ENCODE assay signal across 8 cellular contexts in genomic region chr5:79774171-79774854, GRCh38.
A peak's percentile ranks its signal among the peaks of the same experiment; 100 is the strongest.
DNase-seq lines count a peak whose midpoint lies in the region; ATAC-seq and TF ChIP-seq lines count a peak whose summit lies in the region.

No MANE protein-coding gene starts in this region.

- H3K4me3 ChIP-seq in AG04450 (ENCODE audit: low read depth, low read length) (no peak overlapping the region), GM12875 (ENCODE audit: low read depth, low read length) (no peak overlapping the region), SJCRH30 (peak overlapping the region; percentile 45), left ventricle myocardium inferior (no peak overlapping the region), colonic mucosa (no peak overlapping the region)

- no peaks in the 10 kb centered on the region for H3K9me3 ChIP-seq in AG04450 (ENCODE audit: control insufficient read depth, insufficient read depth, low read length)
- peaks cover 9% of the 10 kb centered on the region; the same call in 1 of the 2 replicates for H3K9me3 ChIP-seq in SJCRH30 (replicated peaks)
- peaks cover 6% of the 10 kb centered on the region for H3K9me3 ChIP-seq in left ventricle myocardium inferior (replicated peaks)
- no peaks in the 10 kb centered on the region for H3K9me3 ChIP-seq in colonic mucosa

- no peak for ATAC-seq in GM19467 (IDR thresholded peaks at IDR 0.05; ENCODE audit: unreplicated experiment)
- no peak for ATAC-seq in GM21619 (IDR thresholded peaks at IDR 0.05; ENCODE audit: unreplicated experiment)

- CTCF ChIA-PET in AG04450 (lab: Charles Lee): interaction anchor here (0.6 to 0.9 kb wide), 3 partner anchors 12 to 749 kb away, joined by 3 to 4 read pairs (median 3); no protein-coding TSS in a partner anchor

- H3K27ac ChIP-seq in AG04450 (ENCODE audit: low read depth, low read length) (no peak overlapping the region), SJCRH30 (peak overlapping the region; percentile 1; the same call in 1 of the 2 replicates), left ventricle myocardium inferior (replicated peaks) (peak overlapping the region; percentile 40), colonic mucosa (no peak overlapping the region)

- H3K4me1 ChIP-seq in SJCRH30 (no peaks in the 10 kb centered on the region; the same call in 1 of the 2 replicates), left ventricle myocardium inferior (peaks cover 7% of the 10 kb centered on the region), colonic mucosa (no peaks in the 10 kb centered on the region)

- H3K9ac ChIP-seq in colonic mucosa (ENCODE audit: low read depth in 2 of 2, low read length in 2 of 2): no peak overlapping the region

- POLR2A ChIA-PET in AG04450 (lab: Yijun Ruan, JAX): no interaction called here

- H3K27me3 ChIP-seq in AG04450 (ENCODE audit: control insufficient read depth, insufficient read depth, low read length) (no peaks in the 10 kb centered on the region), SJCRH30 (no peaks in the 10 kb centered on the region), left ventricle myocardium inferior (ENCODE audit: low read depth) (no peaks in the 10 kb centered on the region), colonic mucosa (no peaks in the 10 kb centered on the region)

- intact Hi-C loops in left ventricle myocardium inferior (cut with micrococcal nuclease): no loop called here
- intact Hi-C loops in colonic mucosa (cut with DNase I): no loop called here

- TF ChIP-seq CTCF in AG04450 (IDR thresholded peaks at IDR 0.05; ENCODE audit: low read depth, low read length) (peak; percentile 34), GM12875 (IDR thresholded peaks at IDR 0.05; ENCODE audit: borderline replicate concordance, insufficient read depth, low read depth, low read length) (peak; percentile 35; the same call in 1 of the 2 replicates), left ventricle myocardium inferior (IDR thresholded peaks at IDR 0.05; ENCODE audit: borderline replicate concordance) (peak; percentile 41), colonic mucosa (IDR thresholded peaks at IDR 0.05) (no peak)

- H3K36me3 ChIP-seq in SJCRH30 (no peaks in the 10 kb centered on the region), left ventricle myocardium inferior (peaks cover 19% of the 10 kb centered on the region), colonic mucosa (no peaks in the 10 kb centered on the region)

- DNase-seq in AG04450 (ENCODE audit: low read depth, low spot score): no peak
- peak; percentile 71 to 80 for DNase-seq in SJCRH30
- no peak for DNase-seq in left ventricle myocardium inferior
- DNase-seq in colonic mucosa: no peak
- DNase-seq in NCI-H446 (lab: John Stamatoyannopoulos, UW): no peak

Comparison
In these comparisons a context has a peak if more than half of its experiments do, and no peak if none do; other contexts are left out.
1. DNase-seq: peak in SJCRH30 (2 of 2); none in AG04450 (single experiment), left ventricle myocardium inferior (single experiment), colonic mucosa (single experiment) and NCI-H446 (0 of 2).
2. H3K27ac ChIP-seq: peak in SJCRH30 (single experiment) and left ventricle myocardium inferior (single experiment); none in AG04450 (single experiment) and colonic mucosa (single experiment).